9 cellular contexts compared by ENCODE assay signal in genomic region chrX:78333521-78333920, GRCh38. TPM values are rescaled to one million over a fixed set of nuclear protein-coding genes. Genes with fewer than 3 reads are reported as not detected.
DNase-seq lines count a peak whose midpoint lies in the region; ATAC-seq and TF ChIP-seq lines count a peak whose summit lies in the region.
"Had no signal": no experiment of that assay in that cellular context is flagged by ENCODE, and none has a peak within 500 bp of the region (broad histone marks: within the 10 kb centered on the region; RNA-seq: fewer than 3 reads in every experiment).

No MANE protein-coding gene starts in this region.

- H3K4me1 ChIP-seq in upper lobe of right lung: no peaks in the 10 kb centered on the region

- no peak for TF ChIP-seq CTCF in upper lobe of right lung (IDR thresholded peaks at IDR 0.05)

- intact Hi-C loops in upper lobe of right lung (cut with DNase I): no loop called here

- H3K36me3 ChIP-seq in upper lobe of right lung: no peaks in the 10 kb centered on the region

- peak; percentile 86 for DNase-seq in DMS153 (lab: John Stamatoyannopoulos, UW)
- DNase-seq in brain pericyte (ENCODE audit: low read depth, low spot score): peak; percentile 38
- no peak for DNase-seq in NCI-H1092 (lab: John Stamatoyannopoulos, UW)
- DNase-seq in upper lobe of right lung: no peak
- no peak for DNase-seq in midbrain (lab: John Stamatoyannopoulos, UW)
- DNase-seq in NCI-H524 treated with DMSO at 0.1 percent for 48 hours (lab: John Stamatoyannopoulos, UW): no peak

- ATAC-seq in GM19035 (IDR thresholded peaks at IDR 0.05; ENCODE audit: unreplicated experiment) (peak; percentile 69), HG03095 (IDR thresholded peaks at IDR 0.05; ENCODE audit: unreplicated experiment) (peak; percentile 65), upper lobe of right lung (no peak)

- no peaks in the 10 kb centered on the region for H3K27me3 ChIP-seq in upper lobe of right lung

- no peak overlapping the region for H3K4me3 ChIP-seq in upper lobe of right lung
- H3K4me3 ChIP-seq: skin epidermis had no signal

- H3K9me3 ChIP-seq in upper lobe of right lung: no peaks in the 10 kb centered on the region

- no peak overlapping the region for H3K27ac ChIP-seq in upper lobe of right lung

RNA-seq across cellular contexts. Expression of gene CYSLTR1, which starts 6.1 kb away (rescaled TPM):
- 8.7 TPM for total RNA-seq in upper lobe of right lung

Comparison
In these comparisons a context has a peak if more than half of its experiments do, and no peak if none do; other contexts are left out.
1. DNase-seq: peak in DMS153 (single experiment) and brain pericyte (single experiment); none in NCI-H1092 (single experiment), upper lobe of right lung (single experiment), midbrain (single experiment) and NCI-H524 treated with DMSO at 0.1 percent for 48 hours (single experiment).